ENCODE assay signal across 8 cellular contexts in genomic region chr15:76335851-76336253, GRCh38. TPM values are rescaled to one million over a fixed set of nuclear protein-coding genes. Genes with fewer than 3 reads are reported as not detected.
DNase-seq lines count a peak whose midpoint lies in the region; ATAC-seq, FAIRE-seq and TF ChIP-seq lines count a peak whose summit lies in the region.

No MANE protein-coding gene starts in this region.

- no peak for TF ChIP-seq EP300 in esophagus muscularis mucosa (IDR thresholded peaks at IDR 0.05)
- no peak for TF ChIP-seq EP300 in suprapubic skin (IDR thresholded peaks at IDR 0.05)

- peak overlapping the region; percentile 76 for H3K4me3 Mint-ChIP-seq in activated CD8-positive, alpha-beta memory T cell treated with anti-CD3 and anti-CD28 coated beads, Interleukin-2, amount 10 ng/mL, durations not matched to agents 7 days and 5 days
- H3K4me3 Mint-ChIP-seq in stimulated activated memory B cell treated with anti-CD40 and anti-IgM and Interleukin-4, amounts not matched to agents 10 μg/mL and 1 μg/mL and 100 μg/mL, for 72 hours, result peak overlapping the region; percentile 85

- no peaks in the 10 kb centered on the region for H3K27me3 ChIP-seq in OCI-LY3 (ENCODE audit: low read depth, low read length)
- peaks cover 0 to 78% (median 2%) of the 10 kb centered on the region in 4 donors for H3K27me3 ChIP-seq in esophagus muscularis mucosa
- H3K27me3 ChIP-seq in suprapubic skin, result peaks cover 81% of the 10 kb centered on the region
- peaks cover 0 to 49% (median 15%) of the 10 kb centered on the region in 4 donors for H3K27me3 ChIP-seq in pancreas

- peaks cover 12% of the 10 kb centered on the region; the same call in 1 of the 2 replicates for H4K20me1 ChIP-seq in OCI-LY3 (ENCODE audit: insufficient read depth, low read length)

- peak overlapping the region; percentile 61 for H2AFZ ChIP-seq in OCI-LY3 (ENCODE audit: low read depth, low read length)

- WGBS in esophagus muscularis mucosa, result 6% methylated on average over 11 of the region's 11 CpGs
- 11% methylated on average over 11 of the region's 11 CpGs for WGBS in suprapubic skin
- WGBS in pancreas, 2 donors, result 21 to 24% methylated on average over 11 of the region's 11 CpGs

- H3K4me3 ChIP-seq in OCI-LY3 (ENCODE audit: low read length) (peak overlapping the region; percentile 91), esophagus muscularis mucosa (peak overlapping the region; percentile 52 to 68 (median 57)), suprapubic skin (no peak overlapping the region), pancreas (peak overlapping the region in 1 of 4 donors; percentile 2)

- H3K27ac ChIP-seq in OCI-LY3 (ENCODE audit: low read length) (peak overlapping the region; percentile 47), esophagus muscularis mucosa (replicated peaks in 1 of 4) (peak overlapping the region; percentile 78 to 82 (median 80)), suprapubic skin (no peak overlapping the region), pancreas (no peak overlapping the region)

- peaks cover 51% of the 10 kb centered on the region for H3K4me1 Mint-ChIP-seq in activated CD8-positive, alpha-beta memory T cell treated with anti-CD3 and anti-CD28 coated beads, Interleukin-2, amount 10 ng/mL, durations not matched to agents 7 days and 5 days
- H3K4me1 Mint-ChIP-seq in stimulated activated memory B cell treated with anti-CD40 and anti-IgM and Interleukin-4, amounts not matched to agents 10 μg/mL and 1 μg/mL and 100 μg/mL, for 72 hours, result peaks cover 58% of the 10 kb centered on the region

- intact Hi-C loops in esophagus muscularis mucosa (cut with DNase I), result no loop called here
- intact Hi-C loops in pancreas (cut with DNase I), result no loop called here

- TF ChIP-seq POLR2A in esophagus muscularis mucosa (IDR thresholded peaks at IDR 0.05; ENCODE audit: low read depth), result no peak
- no peak for TF ChIP-seq POLR2A in suprapubic skin (IDR thresholded peaks at IDR 0.05)

- peak; percentile 56 for DNase-seq in activated CD8-positive, alpha-beta memory T cell treated with anti-CD3 and anti-CD28 coated beads, Interleukin-2, amount 10 ng/mL, durations not matched to agents 7 days and 5 days
- no peak for DNase-seq in activated CD8-positive, alpha-beta memory T cell treated with anti-CD3 and anti-CD28 coated beads, Interleukin-2, amount 50 U/mL, for 4 hours
- DNase-seq in esophagus muscularis mucosa (ENCODE audit: extremely low spot score) (no peak), suprapubic skin (ENCODE audit: low spot score in 2 of 2) (no peak), pancreas (no peak)

- TF ChIP-seq CTCF in OCI-LY3 (IDR thresholded peaks at IDR 0.05; ENCODE audit: low read depth, low read length) (no peak), esophagus muscularis mucosa (IDR thresholded peaks at IDR 0.05) (no peak), suprapubic skin (IDR thresholded peaks at IDR 0.05) (no peak), pancreas (IDR thresholded peaks at IDR 0.05) (no peak)

- H3K4me2 ChIP-seq in OCI-LY3 (ENCODE audit: low read length), result peak overlapping the region; percentile 75

- H3K9me3 ChIP-seq in OCI-LY3 (ENCODE audit: insufficient read depth, low read length), result no peaks in the 10 kb centered on the region
- H3K9me3 ChIP-seq in esophagus muscularis mucosa, result no peaks in the 10 kb centered on the region
- H3K9me3 ChIP-seq in suprapubic skin, result no peaks in the 10 kb centered on the region
- no peaks in the 10 kb centered on the region for H3K9me3 ChIP-seq in pancreas

- peaks cover 11% of the 10 kb centered on the region for H3K36me3 Mint-ChIP-seq in activated CD8-positive, alpha-beta memory T cell treated with anti-CD3 and anti-CD28 coated beads, Interleukin-2, amount 10 ng/mL, durations not matched to agents 7 days and 5 days
- no peaks in the 10 kb centered on the region for H3K36me3 Mint-ChIP-seq in stimulated activated memory B cell treated with anti-CD40 and anti-IgM and Interleukin-4, amounts not matched to agents 10 μg/mL and 1 μg/mL and 100 μg/mL, for 72 hours

- H3K36me3 ChIP-seq in OCI-LY3 (replicated peaks; ENCODE audit: low read depth, low read length), result peaks cover 27% of the 10 kb centered on the region
- peaks cover 0 to 8% (median under 1%) of the 10 kb centered on the region in 4 donors for H3K36me3 ChIP-seq in esophagus muscularis mucosa
- no peaks in the 10 kb centered on the region for H3K36me3 ChIP-seq in suprapubic skin
- H3K36me3 ChIP-seq in pancreas, result no peaks in the 10 kb centered on the region

- H3K9me3 Mint-ChIP-seq in activated CD8-positive, alpha-beta memory T cell treated with anti-CD3 and anti-CD28 coated beads, Interleukin-2, amount 10 ng/mL, durations not matched to agents 7 days and 5 days (ENCODE audit: low read depth), result no peaks in the 10 kb centered on the region
- H3K9me3 Mint-ChIP-seq in stimulated activated memory B cell treated with anti-CD40 and anti-IgM and Interleukin-4, amounts not matched to agents 10 μg/mL and 1 μg/mL and 100 μg/mL, for 72 hours, result no peaks in the 10 kb centered on the region

- peak; percentile 22 for ATAC-seq in activated CD8-positive, alpha-beta memory T cell treated with anti-CD3 and anti-CD28 coated beads, Interleukin-2, amount 10 ng/mL, durations not matched to agents 7 days and 5 days
- peak; percentile 17 for ATAC-seq in stimulated activated memory B cell treated with anti-CD40 and anti-IgM and Interleukin-4, amounts not matched to agents 10 μg/mL and 1 μg/mL and 100 μg/mL, for 72 hours
- ATAC-seq in HG02938 (IDR thresholded peaks at IDR 0.05; ENCODE audit: unreplicated experiment), result no peak
- no peak for ATAC-seq in pancreas

- no peak for FAIRE-seq in pancreas (lab: Jason Lieb, UNC)

- peaks cover 53% of the 10 kb centered on the region for H3K27me3 Mint-ChIP-seq in activated CD8-positive, alpha-beta memory T cell treated with anti-CD3 and anti-CD28 coated beads, Interleukin-2, amount 10 ng/mL, durations not matched to agents 7 days and 5 days
- H3K27me3 Mint-ChIP-seq in stimulated activated memory B cell treated with anti-CD40 and anti-IgM and Interleukin-4, amounts not matched to agents 10 μg/mL and 1 μg/mL and 100 μg/mL, for 72 hours, result peaks cover 72% of the 10 kb centered on the region

- H3K4me1 ChIP-seq in OCI-LY3 (ENCODE audit: low read length) (peaks cover 28% of the 10 kb centered on the region), esophagus muscularis mucosa (peaks cover 40 to 58% (median 57%) of the 10 kb centered on the region in 4 donors), suprapubic skin (peaks cover 54% of the 10 kb centered on the region), pancreas (peaks cover 0 to 21% (median 0%) of the 10 kb centered on the region in 3 donors)

- H3K27ac Mint-ChIP-seq in activated CD8-positive, alpha-beta memory T cell treated with anti-CD3 and anti-CD28 coated beads, Interleukin-2, amount 10 ng/mL, durations not matched to agents 7 days and 5 days, result peak overlapping the region; percentile 88
- H3K27ac Mint-ChIP-seq in stimulated activated memory B cell treated with anti-CD40 and anti-IgM and Interleukin-4, amounts not matched to agents 10 μg/mL and 1 μg/mL and 100 μg/mL, for 72 hours, result peak overlapping the region; percentile 53

- H3K9ac ChIP-seq in OCI-LY3 (ENCODE audit: low read length), result peak overlapping the region; percentile 88

- CTCF ChIA-PET in activated CD8-positive, alpha-beta memory T cell treated with anti-CD3 and anti-CD28 coated beads, Interleukin-2, amount 10 ng/mL, durations not matched to agents 7 days and 5 days (lab: Charles Lee), result interaction anchor here (0.8 to 2.1 kb wide), 10 partner anchors 8 to 638 kb away, joined by 3 to 6 read pairs (median 3); no protein-coding TSS in a partner anchor

- peaks cover 43% of the 10 kb centered on the region for H3K79me2 ChIP-seq in OCI-LY3 (ENCODE audit: low read length)

RNA-seq across cellular contexts. Expression of gene ISL2, which starts 0.7 kb away (rescaled TPM):
- 1 to 10 TPM; 2.4 to 3.2 TPM for total RNA-seq in activated CD8-positive, alpha-beta memory T cell treated with anti-CD3 and anti-CD28 coated beads, Interleukin-2, amount 10 ng/mL, durations not matched to agents 7 days and 5 days
- total RNA-seq in esophagus muscularis mucosa, result 1 to 10 TPM; 1.8 to 5.1 (median 4.2) TPM
- under 1 TPM in 1 of 4 donors, not detected in 3; 0.76 TPM for total RNA-seq in suprapubic skin
- under 1 TPM in 1 of 6 donors, not detected in 5; 0.41 TPM for total RNA-seq in pancreas
- polyA plus RNA-seq in pancreas, result under 1 TPM; 0.11 to 0.16 TPM

RNA-seq across cellular contexts. Expression of gene ETFA, which starts 24.6 kb away (rescaled TPM):
- 100 to 1,000 TPM; 119 to 142 TPM for total RNA-seq in activated CD8-positive, alpha-beta memory T cell treated with anti-CD3 and anti-CD28 coated beads, Interleukin-2, amount 10 ng/mL, durations not matched to agents 7 days and 5 days
- total RNA-seq in esophagus muscularis mucosa (100 to 1,000 TPM in 3 of 4 donors, 10 to 100 TPM in 1; 98.7 to 137 (median 130) TPM), suprapubic skin (10 to 100 TPM; 63.6 to 90.1 (median 85.1) TPM), pancreas (10 to 100 TPM; 35.6 to 51.2 (median 42.6) TPM)
- polyA plus RNA-seq in pancreas, result 10 to 100 TPM; 27.5 to 44.1 TPM

Comparison
In these comparisons a context has a peak if more than half of its experiments do, and no peak if none do; other contexts are left out.
1. ATAC-seq: peak in activated CD8-positive, alpha-beta memory T cell treated with anti-CD3 and anti-CD28 coated beads, Interleukin-2, amount 10 ng/mL, durations not matched to agents 7 days and 5 days (single experiment) and stimulated activated memory B cell treated with anti-CD40 and anti-IgM and Interleukin-4, amounts not matched to agents 10 μg/mL and 1 μg/mL and 100 μg/mL, for 72 hours (single experiment); none in HG02938 (single experiment) and pancreas (0 of 4).
2. H3K27ac ChIP-seq: peak in OCI-LY3 (single experiment) and esophagus muscularis mucosa (4 of 4); none in suprapubic skin (single experiment) and pancreas (0 of 4).